Comparison of ENCODE assay signal across 14 cellular contexts in genomic region chr21:32452641-32453040, GRCh38. TPM values are rescaled to one million over a fixed set of nuclear protein-coding genes. Genes with fewer than 3 reads are reported as not detected.
DNase-seq lines count a peak whose midpoint lies in the region; ATAC-seq and TF ChIP-seq lines count a peak whose summit lies in the region.
"Had no signal": no experiment of that assay in that cellular context is flagged by ENCODE, and none has a peak within 500 bp of the region (broad histone marks: within the 10 kb centered on the region; RNA-seq: fewer than 3 reads in every experiment).

No MANE protein-coding gene starts in this region.

- H3K27ac Mint-ChIP-seq in stimulated activated effector memory CD8-positive, alpha-beta T cell treated with anti-CD3 and anti-CD28 coated beads, Interleukin-12 subunit alpha, Interleukin-12 subunit beta, amount 100 ng/mL, for 72 hours = peak overlapping the region; percentile 65
- no peak overlapping the region for H3K27ac Mint-ChIP-seq in mesothelial cell of epicardium
- H3K27ac Mint-ChIP-seq: CD4-positive, CD25-positive, alpha-beta regulatory T cell had no signal

- H3K36me3 ChIP-seq in WERI-Rb-1 (no peaks in the 10 kb centered on the region), esophagus muscularis mucosa (peaks cover 0 to 40% (median 9%) of the 10 kb centered on the region in 4 donors), uterus (no peaks in the 10 kb centered on the region)
- H3K36me3 ChIP-seq: BLaER1 treated with 17β-estradiol and CSF1 and Interleukin-3, amounts not matched to agents 10 nM and 100 nM had no signal

- H3K27ac ChIP-seq in WERI-Rb-1 (no peak overlapping the region), esophagus muscularis mucosa (replicated peaks in 1 of 4) (peak overlapping the region; percentile 90 to 95 (median 90)), uterus (peak overlapping the region; percentile 93 to 99)
- H3K27ac ChIP-seq: BLaER1 treated with 17β-estradiol and CSF1 and Interleukin-3, amounts not matched to agents 10 nM and 100 nM had no signal

- peak; percentile 16 for DNase-seq in WERI-Rb-1
- DNase-seq in esophagus muscularis mucosa (ENCODE audit: extremely low spot score) = no peak
- DNase-seq in stimulated activated effector memory CD8-positive, alpha-beta T cell treated with anti-CD3 and anti-CD28 coated beads, Interleukin-12 subunit alpha, Interleukin-12 subunit beta, amount 100 ng/mL, for 72 hours (ENCODE audit: low spot score in 2 of 2) = no peak
- DNase-seq in uterus = no peak
- no peak for DNase-seq in mesothelial cell of epicardium (ENCODE audit: low spot score in 2 of 2, unreplicated experiment in 2 of 2)
- no peak for DNase-seq in left lobe of liver (ENCODE audit: low spot score)
- DNase-seq in activated T-cell treated with anti-CD3 and anti-CD28 coated beads for 4 hours = no peak
- DNase-seq: ACHN; CD4-positive, CD25-positive, alpha-beta regulatory T cell; DMS 273 treated with DMSO at 0.1 percent for 48 hours; GOT3; H9; IMR-90 had no signal

- H3K27me3 Mint-ChIP-seq in mesothelial cell of epicardium (ENCODE audit: low read depth) = peaks cover 4% of the 10 kb centered on the region
- H3K27me3 Mint-ChIP-seq: CD4-positive, CD25-positive, alpha-beta regulatory T cell had no signal

- TF ChIP-seq CTCF in WERI-Rb-1 (IDR thresholded peaks at IDR 0.05; ENCODE audit: low read depth, low read length) = no peak
- TF ChIP-seq CTCF in esophagus muscularis mucosa (IDR thresholded peaks at IDR 0.05) = no peak
- no peak for TF ChIP-seq CTCF in uterus (IDR thresholded peaks at IDR 0.05)
- TF ChIP-seq CTCF in mesothelial cell of epicardium (IDR thresholded peaks at IDR 0.05; ENCODE audit: unreplicated experiment) = no peak

- H3K36me3 Mint-ChIP-seq in stimulated activated effector memory CD8-positive, alpha-beta T cell treated with anti-CD3 and anti-CD28 coated beads, Interleukin-12 subunit alpha, Interleukin-12 subunit beta, amount 100 ng/mL, for 72 hours = peaks cover 6% of the 10 kb centered on the region
- H3K36me3 Mint-ChIP-seq in mesothelial cell of epicardium = no peaks in the 10 kb centered on the region

- TF ChIP-seq POLR2A in esophagus muscularis mucosa (IDR thresholded peaks at IDR 0.05; ENCODE audit: low read depth) (no peak), uterus (IDR thresholded peaks at IDR 0.05) (no peak)

- ATAC-seq in stimulated activated effector memory CD8-positive, alpha-beta T cell treated with anti-CD3 and anti-CD28 coated beads, Interleukin-12 subunit alpha, Interleukin-12 subunit beta, amount 100 ng/mL, for 72 hours = no peak
- ATAC-seq in left lobe of liver = no peak

- intact Hi-C loops in esophagus muscularis mucosa (cut with DNase I) = no loop called here
- intact Hi-C loops in uterus (cut with DNase I; ENCODE audit: low total_unique reads) = no loop called here

- H3K4me3 Mint-ChIP-seq in stimulated activated effector memory CD8-positive, alpha-beta T cell treated with anti-CD3 and anti-CD28 coated beads, Interleukin-12 subunit alpha, Interleukin-12 subunit beta, amount 100 ng/mL, for 72 hours = no peak overlapping the region
- H3K4me3 Mint-ChIP-seq in mesothelial cell of epicardium = no peak overlapping the region
- H3K4me3 Mint-ChIP-seq: CD4-positive, CD25-positive, alpha-beta regulatory T cell; H9 had no signal

- peaks cover 24% of the 10 kb centered on the region for H3K4me1 Mint-ChIP-seq in stimulated activated effector memory CD8-positive, alpha-beta T cell treated with anti-CD3 and anti-CD28 coated beads, Interleukin-12 subunit alpha, Interleukin-12 subunit beta, amount 100 ng/mL, for 72 hours
- H3K4me1 Mint-ChIP-seq in mesothelial cell of epicardium = peaks cover 13% of the 10 kb centered on the region

- 99% methylated on average over 11 of the region's 11 CpGs for WGBS in esophagus muscularis mucosa

- H3K4me1 ChIP-seq in esophagus muscularis mucosa (peaks cover 69 to 96% (median 85%) of the 10 kb centered on the region in 4 donors), uterus (peaks cover 9 to 29% of the 10 kb centered on the region in 2 donors)
- H3K4me1 ChIP-seq: BLaER1 treated with 17β-estradiol and CSF1 and Interleukin-3, amounts not matched to agents 10 nM and 100 nM had no signal

- no peak overlapping the region for H3K4me3 ChIP-seq in WERI-Rb-1 (ENCODE audit: low read depth, low read length)
- no peak overlapping the region for H3K4me3 ChIP-seq in esophagus muscularis mucosa
- no peak overlapping the region for H3K4me3 ChIP-seq in uterus
- H3K4me3 ChIP-seq: BLaER1 treated with 17β-estradiol and CSF1 and Interleukin-3, amounts not matched to agents 10 nM and 100 nM had no signal

- no peaks in the 10 kb centered on the region for H3K9me3 Mint-ChIP-seq in stimulated activated effector memory CD8-positive, alpha-beta T cell treated with anti-CD3 and anti-CD28 coated beads, Interleukin-12 subunit alpha, Interleukin-12 subunit beta, amount 100 ng/mL, for 72 hours
- H3K9me3 Mint-ChIP-seq in mesothelial cell of epicardium = peaks cover 4% of the 10 kb centered on the region
- H3K9me3 Mint-ChIP-seq: CD4-positive, CD25-positive, alpha-beta regulatory T cell; H9 had no signal

- H3K9me3 ChIP-seq in WERI-Rb-1 (ENCODE audit: severe bottlenecking) (peaks cover 7% of the 10 kb centered on the region), esophagus muscularis mucosa (no peaks in the 10 kb centered on the region), uterus (no peaks in the 10 kb centered on the region)
- H3K9me3 ChIP-seq: BLaER1 treated with 17β-estradiol and CSF1 and Interleukin-3, amounts not matched to agents 10 nM and 100 nM had no signal

- no peaks in the 10 kb centered on the region for H3K27me3 ChIP-seq in WERI-Rb-1 (ENCODE audit: insufficient read depth, low read depth, severe bottlenecking)
- no peaks in the 10 kb centered on the region for H3K27me3 ChIP-seq in esophagus muscularis mucosa
- H3K27me3 ChIP-seq in uterus = no peaks in the 10 kb centered on the region
- H3K27me3 ChIP-seq: BLaER1 treated with 17β-estradiol and CSF1 and Interleukin-3, amounts not matched to agents 10 nM and 100 nM had no signal

- no peak for TF ChIP-seq EP300 in esophagus muscularis mucosa (IDR thresholded peaks at IDR 0.05)

RNA-seq across cellular contexts. Expression of gene EVA1C, which starts 40.1 kb away (rescaled TPM):
- total RNA-seq in esophagus muscularis mucosa (10 to 100 TPM; 49.8 to 86.6 (median 64.6) TPM), uterus (100 to 1,000 TPM in 1 of 4 donors, 10 to 100 TPM in 2, 1 to 10 TPM in 1; 8.3 to 105 (median 48.7) TPM), mesothelial cell of epicardium (2.1 to 3.8 TPM (median 3.1 TPM) in 3 replicates), left lobe of liver (5.0 TPM)

RNA-seq across cellular contexts. Expression of gene URB1, which starts 59.8 kb away (rescaled TPM):
- total RNA-seq in esophagus muscularis mucosa (10 to 100 TPM; 14.1 to 31.0 (median 22.4) TPM), uterus (10 to 100 TPM; 11.8 to 31.0 (median 26.0) TPM), mesothelial cell of epicardium (21.8 to 23.4 TPM (median 22.2 TPM) in 3 replicates), left lobe of liver (9.2 TPM)
